ENCODE assay signal across 19 cellular contexts in genomic region chr12:101087903-101088302, GRCh38.
A peak's percentile ranks its signal among the peaks of the same experiment; 100 is the strongest.
DNase-seq lines count a peak whose midpoint lies in the region; ATAC-seq, FAIRE-seq and TF ChIP-seq lines count a peak whose summit lies in the region.
"Had no signal": no experiment of that assay in that cellular context is flagged by ENCODE, and none has a peak within 500 bp of the region (broad histone marks: within the 10 kb centered on the region; RNA-seq: fewer than 3 reads in every experiment).

No MANE protein-coding gene starts in this region.

- no peaks in the 10 kb centered on the region for H3K9me3 ChIP-seq in A549
- H3K9me3 ChIP-seq: SK-N-SH had no signal

- FAIRE-seq in A549 (lab: Jason Lieb, UNC) (no peak), RCC 7860 (lab: Jason Lieb, UNC) (no peak)
- FAIRE-seq: A204.1 had no signal

- H3K4me2 ChIP-seq in A549 = 0 out of 3 replicates have a peak overlapping the region, but pooled peaks have one; percentile 6
- H3K4me2 ChIP-seq: KMS-11, SK-N-SH had no signal

- H3K4me1 Mint-ChIP-seq in glutamatergic neuron (ENCODE audit: low read depth, unreplicated experiment) = peaks cover 7% of the 10 kb centered on the region

- peak; percentile 50 to 71; a peak in 4 of 6 replicates for ATAC-seq in A549
- no peak for ATAC-seq in HG03139 (IDR thresholded peaks at IDR 0.05; ENCODE audit: unreplicated experiment)
- ATAC-seq: HCT116 had no signal

- no peaks in the 10 kb centered on the region for H3K27me3 Mint-ChIP-seq in glutamatergic neuron (ENCODE audit: unreplicated experiment)

- H3K27ac ChIP-seq in A549 = no peak overlapping the region
- H3K27ac ChIP-seq: KMS-11 had no signal

- WGBS in A549 (ENCODE audit: missing lambda C conversion rate) = 24% methylated on average over 6 of the region's 6 CpGs

- no peak for TF ChIP-seq POLR2A in A549 (IDR thresholded peaks at IDR 0.05; ENCODE audit: low read length)

- TF ChIP-seq RAD21 in A549 (conservative IDR thresholded peaks at IDR 0.05 in 1 of 2, IDR thresholded peaks at IDR 0.05 in 1 of 2) = no peak

- peaks cover 3% of the 10 kb centered on the region for H3K9me3 Mint-ChIP-seq in glutamatergic neuron (ENCODE audit: unreplicated experiment)
- H3K9me3 Mint-ChIP-seq: CD4-positive, alpha-beta T cell had no signal

- DNase-seq in A549 (ENCODE audit: low read depth in 1 of 2, low spot score in 1 of 2) = no peak
- DNase-seq in ELR (ENCODE audit: low read depth) = peak; percentile 21
- peak; percentile 7 for DNase-seq in RCC 7860 (ENCODE audit: low spot score)
- no peak for DNase-seq in glutamatergic neuron
- no peak for DNase-seq in stimulated activated CD4-positive, alpha-beta T cell treated with anti-CD3 and anti-CD28 coated beads, Interleukin-1b, Interleukin-23, amount 100 ng/mL, for 48 hours
- DNase-seq in activated effector memory CD4-positive, alpha-beta T cell treated with anti-CD3 and anti-CD28 coated beads, Interleukin-2, amount 50 U/mL, for 16 hours = no peak
- DNase-seq in T-helper 2 cell = no peak
- DNase-seq: CD4-positive, alpha-beta T cell; DMS153; NCI-H1417 treated with DMSO at 0.1 percent for 48 hours; NCI-H2029; NCI-H2171 treated with DMSO at 0.1 percent for 48 hours; NCI-H446 treated with DMSO at 0.1 percent for 48 hours; SHP77; SK-N-SH had no signal

- POLR2A ChIA-PET in A549 (lab: Yijun Ruan, JAX) = no interaction called here

- TF ChIP-seq CTCF in A549 (IDR thresholded peaks at IDR 0.05) = no peak
- no peak for TF ChIP-seq CTCF in glutamatergic neuron (IDR thresholded peaks at IDR 0.05; ENCODE audit: partially characterized antibody, unreplicated experiment)

- peak overlapping the region; percentile 56 for H3K27ac Mint-ChIP-seq in glutamatergic neuron (ENCODE audit: unreplicated experiment)
- H3K27ac Mint-ChIP-seq: CD4-positive, alpha-beta T cell had no signal

- peak overlapping the region; percentile 5 for H3K4me3 Mint-ChIP-seq in glutamatergic neuron (ENCODE audit: unreplicated experiment)
- H3K4me3 Mint-ChIP-seq: CD4-positive, alpha-beta T cell had no signal

- CTCF ChIA-PET in A549 (lab: Yijun Ruan, JAX) = no interaction called here

- no peaks in the 10 kb centered on the region for H3K4me1 ChIP-seq in A549

- H3K36me3 Mint-ChIP-seq in glutamatergic neuron (ENCODE audit: unreplicated experiment) = no peaks in the 10 kb centered on the region

- H3K4me3 ChIP-seq in A549 = no peak overlapping the region

- TF ChIP-seq EP300 in A549 (IDR thresholded peaks at IDR 0.05) = no peak

TF ChIP-seq in A549, 52 proteins besides CTCF, POLR2A, EP300 and RAD21:
- TF ChIP-seq EHF (CRISPR knock-in tag; IDR thresholded peaks at IDR 0.05) (no peak), FOXS1 (CRISPR knock-in tag; IDR thresholded peaks at IDR 0.05) (no peak)
- TF ChIP-seq, protein P1, sequence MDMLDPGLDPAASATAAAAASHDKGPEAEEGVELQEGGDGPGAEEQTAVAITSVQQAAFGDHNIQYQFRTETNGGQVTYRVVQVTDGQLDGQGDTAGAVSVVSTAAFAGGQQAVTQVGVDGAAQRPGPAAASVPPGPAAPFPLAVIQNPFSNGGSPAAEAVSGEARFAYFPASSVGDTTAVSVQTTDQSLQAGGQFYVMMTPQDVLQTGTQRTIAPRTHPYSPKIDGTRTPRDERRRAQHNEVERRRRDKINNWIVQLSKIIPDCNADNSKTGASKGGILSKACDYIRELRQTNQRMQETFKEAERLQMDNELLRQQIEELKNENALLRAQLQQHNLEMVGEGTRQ (IDR thresholded peaks at IDR 0.05) = no peak

Comparison
In these comparisons a context has a peak if more than half of its experiments do, and no peak if none do; other contexts are left out.
1. DNase-seq: peak in ELR (single experiment) and RCC 7860 (single experiment); none in A549 (0 of 2), glutamatergic neuron (single experiment), stimulated activated CD4-positive, alpha-beta T cell treated with anti-CD3 and anti-CD28 coated beads, Interleukin-1b, Interleukin-23, amount 100 ng/mL, for 48 hours (single experiment), activated effector memory CD4-positive, alpha-beta T cell treated with anti-CD3 and anti-CD28 coated beads, Interleukin-2, amount 50 U/mL, for 16 hours (single experiment) and T-helper 2 cell (0 of 5).